Comparison of ENCODE assay signal across 13 cellular contexts in genomic region chr21:37631319-37632117, GRCh38.
DNase-seq lines count a peak whose midpoint lies in the region; ATAC-seq, FAIRE-seq and TF ChIP-seq lines count a peak whose summit lies in the region.
"Had no signal": no experiment of that assay in that cellular context is flagged by ENCODE, and none has a peak within 500 bp of the region (broad histone marks: within the 10 kb centered on the region; RNA-seq: fewer than 3 reads in every experiment).

No MANE protein-coding gene starts in this region.

- H3K4me3 ChIP-seq in epithelial cell of proximal tubule (ENCODE audit: low read depth, low read length), result no peak overlapping the region
- H3K4me3 ChIP-seq in small intestine (ENCODE audit: low read depth in 1 of 2, low read length in 2 of 2), result no peak overlapping the region
- H3K4me3 ChIP-seq in adrenal gland, result no peak overlapping the region
- H3K4me3 ChIP-seq: dorsolateral prefrontal cortex, thoracic aorta had no signal

- no peaks in the 10 kb centered on the region for H3K9me3 ChIP-seq in small intestine (ENCODE audit: control insufficient read depth, low read depth)
- no peaks in the 10 kb centered on the region for H3K9me3 ChIP-seq in adrenal gland (replicated peaks in 1 of 3)
- H3K9me3 ChIP-seq: thoracic aorta had no signal

- ATAC-seq in activated CD8-positive, alpha-beta T cell treated with anti-CD3 and anti-CD28 coated beads for 36 hours, result peak; percentile 47
- no peak for ATAC-seq in activated CD8-positive, alpha-beta T cell treated with anti-CD3 and anti-CD28 coated beads, Interleukin-2, amount 10 ng/mL, durations not matched to agents 7 days and 5 days
- peak; percentile 91 for ATAC-seq in HG03432 (IDR thresholded peaks at IDR 0.05; ENCODE audit: unreplicated experiment)

- TF ChIP-seq CTCF in activated CD8-positive, alpha-beta T cell treated with anti-CD3 and anti-CD28 coated beads for 36 hours (IDR thresholded peaks at IDR 0.05), result no peak
- TF ChIP-seq CTCF in epithelial cell of proximal tubule (conservative IDR thresholded peaks at IDR 0.05; ENCODE audit: low read depth, low read length) (no peak), adrenal gland (IDR thresholded peaks at IDR 0.05) (no peak)

- no peaks in the 10 kb centered on the region for H3K4me1 ChIP-seq in small intestine (ENCODE audit: control insufficient read depth in 2 of 2, insufficient read depth in 1 of 2, low read depth in 1 of 2, low read length in 1 of 2)
- no peaks in the 10 kb centered on the region for H3K4me1 ChIP-seq in adrenal gland (replicated peaks in 1 of 2)

- H3K27me3 Mint-ChIP-seq in activated CD8-positive, alpha-beta T cell treated with anti-CD3 and anti-CD28 coated beads for 36 hours, result peaks cover 31% of the 10 kb centered on the region
- peaks cover 36% of the 10 kb centered on the region for H3K27me3 Mint-ChIP-seq in activated CD8-positive, alpha-beta T cell treated with anti-CD3 and anti-CD28 coated beads, Interleukin-2, amount 10 ng/mL, durations not matched to agents 7 days and 5 days (ENCODE audit: low read depth)

- POLR2A ChIA-PET in activated CD8-positive, alpha-beta T cell treated with anti-CD3 and anti-CD28 coated beads for 36 hours (lab: Charles Lee), result no interaction called here
- POLR2A ChIA-PET in activated CD8-positive, alpha-beta T cell treated with anti-CD3 and anti-CD28 coated beads, Interleukin-2, amount 10 ng/mL, durations not matched to agents 7 days and 5 days (lab: Charles Lee), result no interaction called here

- no peak for FAIRE-seq in small intestine (lab: Jason Lieb, UNC)

- intact Hi-C loops in activated CD8-positive, alpha-beta T cell treated with anti-CD3 and anti-CD28 coated beads for 36 hours (cut with micrococcal nuclease), result no loop called here
- intact Hi-C loops in adrenal gland (cut with DNase I), result no loop called here

- CTCF ChIA-PET in activated CD8-positive, alpha-beta T cell treated with anti-CD3 and anti-CD28 coated beads for 36 hours (lab: Charles Lee), result interaction anchor here (1.5 kb wide), 1 partner anchor 43 kb away, joined by 3 read pairs; no protein-coding TSS in a partner anchor
- CTCF ChIA-PET in activated CD8-positive, alpha-beta T cell treated with anti-CD3 and anti-CD28 coated beads, Interleukin-2, amount 10 ng/mL, durations not matched to agents 7 days and 5 days (lab: Charles Lee), result no interaction called here

- H3K9me3 Mint-ChIP-seq in activated CD8-positive, alpha-beta T cell treated with anti-CD3 and anti-CD28 coated beads for 36 hours, result no peaks in the 10 kb centered on the region
- H3K9me3 Mint-ChIP-seq in activated CD8-positive, alpha-beta T cell treated with anti-CD3 and anti-CD28 coated beads, Interleukin-2, amount 10 ng/mL, durations not matched to agents 7 days and 5 days (ENCODE audit: insufficient read depth), result no peaks in the 10 kb centered on the region

- H3K27ac ChIP-seq in small intestine (ENCODE audit: low read depth in 1 of 2, low read length in 1 of 2) (no peak overlapping the region), adrenal gland (no peak overlapping the region)
- H3K27ac ChIP-seq: dorsolateral prefrontal cortex, thoracic aorta had no signal

- no peak overlapping the region for H3K27ac Mint-ChIP-seq in activated CD8-positive, alpha-beta T cell treated with anti-CD3 and anti-CD28 coated beads for 36 hours
- H3K27ac Mint-ChIP-seq in activated CD8-positive, alpha-beta T cell treated with anti-CD3 and anti-CD28 coated beads, Interleukin-2, amount 10 ng/mL, durations not matched to agents 7 days and 5 days, result no peak overlapping the region

- H3K36me3 ChIP-seq in small intestine (ENCODE audit: control insufficient read depth in 2 of 2, insufficient read depth in 2 of 2, low read length in 2 of 2) (no peaks in the 10 kb centered on the region), adrenal gland (replicated peaks in 1 of 2) (no peaks in the 10 kb centered on the region)
- H3K36me3 ChIP-seq: thoracic aorta had no signal

- no peak overlapping the region for H3K4me3 Mint-ChIP-seq in activated CD8-positive, alpha-beta T cell treated with anti-CD3 and anti-CD28 coated beads for 36 hours
- no peak overlapping the region for H3K4me3 Mint-ChIP-seq in activated CD8-positive, alpha-beta T cell treated with anti-CD3 and anti-CD28 coated beads, Interleukin-2, amount 10 ng/mL, durations not matched to agents 7 days and 5 days

- peaks cover 8% of the 10 kb centered on the region for H3K4me1 Mint-ChIP-seq in activated CD8-positive, alpha-beta T cell treated with anti-CD3 and anti-CD28 coated beads for 36 hours (ENCODE audit: low read depth)
- H3K4me1 Mint-ChIP-seq in activated CD8-positive, alpha-beta T cell treated with anti-CD3 and anti-CD28 coated beads, Interleukin-2, amount 10 ng/mL, durations not matched to agents 7 days and 5 days (ENCODE audit: low read depth), result no peaks in the 10 kb centered on the region

- TF ChIP-seq POLR2A in adrenal gland (IDR thresholded peaks at IDR 0.05), result no peak

- H3K27me3 ChIP-seq in small intestine (ENCODE audit: control insufficient read depth in 2 of 2, insufficient read depth in 2 of 2, low read length in 2 of 2) (no peaks in the 10 kb centered on the region), adrenal gland (no peaks in the 10 kb centered on the region)
- H3K27me3 ChIP-seq: dorsolateral prefrontal cortex had no signal

- WGBS in small intestine, 3 donors, result 21 to 36% (median 23%) methylated on average over 12 of the region's 12 CpGs
- WGBS in adrenal gland, 4 donors, result 50 to 69% (median 53%) methylated on average over 12 of the region's 12 CpGs

- DNase-seq in activated CD8-positive, alpha-beta T cell treated with anti-CD3 and anti-CD28 coated beads for 36 hours, result peak; percentile 14
- no peak for DNase-seq in activated CD8-positive, alpha-beta T cell treated with anti-CD3 and anti-CD28 coated beads, Interleukin-2, amount 10 ng/mL, durations not matched to agents 7 days and 5 days
- DNase-seq in epithelial cell of proximal tubule (ENCODE audit: low read depth) (peak; percentile 43), small intestine (peak; percentile 2), NCI-H1048 (lab: John Stamatoyannopoulos, UW) (no peak), hepatic stellate cell (ENCODE audit: low spot score) (no peak), adrenal gland (no peak)
- DNase-seq: activated CD4-positive, alpha-beta T cell treated with anti-CD3 and anti-CD28 coated beads for 1 hour; dorsolateral prefrontal cortex; GOT3; NCI-H2227 treated with DMSO at 0.1 percent for 48 hours had no signal

- no peaks in the 10 kb centered on the region for H3K36me3 Mint-ChIP-seq in activated CD8-positive, alpha-beta T cell treated with anti-CD3 and anti-CD28 coated beads for 36 hours (ENCODE audit: low read depth)
- no peaks in the 10 kb centered on the region for H3K36me3 Mint-ChIP-seq in activated CD8-positive, alpha-beta T cell treated with anti-CD3 and anti-CD28 coated beads, Interleukin-2, amount 10 ng/mL, durations not matched to agents 7 days and 5 days (ENCODE audit: low read depth)

Comparison
In these comparisons a context has a peak if more than half of its experiments do, and no peak if none do; other contexts are left out.
1. DNase-seq: peak in activated CD8-positive, alpha-beta T cell treated with anti-CD3 and anti-CD28 coated beads for 36 hours (single experiment), epithelial cell of proximal tubule (single experiment) and small intestine (single experiment); none in activated CD8-positive, alpha-beta T cell treated with anti-CD3 and anti-CD28 coated beads, Interleukin-2, amount 10 ng/mL, durations not matched to agents 7 days and 5 days (single experiment), NCI-H1048 (single experiment), hepatic stellate cell (single experiment) and adrenal gland (0 of 7).